Comparison of ENCODE assay signal across 1 cellular context in genomic region chr21:38863291-38863690, GRCh38.
TF ChIP-seq lines count a peak whose summit lies in the region.

No MANE protein-coding gene starts in this region.

TF ChIP-seq in K562, 482 proteins besides CTCF, POLR2A, EP300 and RAD21 (continued from another document):
- peak; percentile 19; the same call in 1 of the 2 replicates for TF ChIP-seq PKNOX1 (IDR thresholded peaks at IDR 0.05)
- no peak for TF ChIP-seq AFF4 (CRISPR knock-in tag; IDR thresholded peaks at IDR 0.05)
- TF ChIP-seq ZNF785 (CRISPR knock-in tag; IDR thresholded peaks at IDR 0.05), result no peak
- TF ChIP-seq ZBTB5 (IDR thresholded peaks at IDR 0.05), result no peak
